Comparison of ENCODE assay signal across 1 cellular context in genomic region chr12:26406391-26406790, GRCh38.
TF ChIP-seq lines count a peak whose summit lies in the region.

No MANE protein-coding gene starts in this region.

TF ChIP-seq in liver, 16 proteins besides CTCF, POLR2A, EP300 and RAD21 (continued from another document):
- TF ChIP-seq REST (IDR thresholded peaks at IDR 0.05): peak; percentile 30
- no peak for TF ChIP-seq SP1 (IDR thresholded peaks at IDR 0.05)
